ENCODE assay signal across 8 cellular contexts in the genomic region with DNA sequence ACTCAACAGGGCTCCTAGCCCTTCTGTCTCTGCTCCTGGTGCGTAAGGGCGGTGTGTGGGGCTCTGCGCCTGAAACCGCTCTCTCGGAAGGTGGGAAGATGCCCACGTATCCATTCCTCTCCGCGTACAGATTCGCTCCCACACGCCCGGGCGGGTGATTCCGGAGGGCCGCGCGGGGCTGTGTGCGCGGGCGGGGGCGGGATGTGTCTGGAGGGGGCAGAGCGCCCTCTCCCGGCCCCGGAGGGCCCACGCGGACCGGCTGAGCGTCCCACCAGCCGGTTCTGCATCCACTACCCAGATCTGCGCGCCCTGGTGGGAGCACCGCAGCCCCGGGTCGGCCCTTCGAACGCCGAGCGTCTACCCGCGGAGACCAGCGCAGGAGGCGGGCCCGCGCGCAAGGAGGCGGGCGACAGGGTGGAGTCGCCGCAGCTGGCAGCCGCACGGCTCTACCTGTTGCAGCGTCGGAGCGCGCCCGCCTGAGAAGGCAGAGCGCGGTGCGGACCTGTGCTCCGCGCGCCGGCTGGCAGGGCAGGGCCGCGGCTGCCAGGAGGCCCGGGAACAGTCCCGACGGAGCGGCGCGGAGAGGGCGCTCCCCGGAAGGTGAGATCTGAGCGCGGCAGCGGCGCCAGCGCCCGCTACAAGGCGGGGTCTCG. TPM values are rescaled to one million over a fixed set of nuclear protein-coding genes. Genes with fewer than 3 reads are reported as not detected.
DNase-seq lines count a peak whose midpoint lies in the region; ATAC-seq lines count a peak whose summit lies in the region.

No MANE protein-coding gene starts in this region.

- peaks cover 4 to 18% of the 10 kb centered on the region in 2 donors for H3K27me3 ChIP-seq in esophagus (ENCODE audit: control insufficient read depth in 1 of 2, insufficient read depth in 2 of 2, low read length in 2 of 2)
- peaks cover 56% of the 10 kb centered on the region for H3K27me3 ChIP-seq in mucosa of stomach (ENCODE audit: control insufficient read depth, insufficient read depth, low read length)

- no peaks in the 10 kb centered on the region for H3K36me3 Mint-ChIP-seq in activated CD8-positive, alpha-beta T cell treated with anti-CD3 and anti-CD28 coated beads, Interleukin-2, amount 10 ng/mL, durations not matched to agents 7 days and 5 days (ENCODE audit: low read depth)
- H3K36me3 Mint-ChIP-seq in stimulated activated effector memory CD8-positive, alpha-beta T cell treated with anti-CD3 and anti-CD28 coated beads, Interleukin-12 subunit alpha, Interleukin-12 subunit beta, amount 100 ng/mL, for 72 hours, result no peaks in the 10 kb centered on the region

- POLR2A ChIA-PET in activated CD8-positive, alpha-beta T cell treated with anti-CD3 and anti-CD28 coated beads, Interleukin-2, amount 10 ng/mL, durations not matched to agents 7 days and 5 days (lab: Charles Lee), result no interaction called here

- H3K9me3 ChIP-seq in esophagus (ENCODE audit: control insufficient read depth in 2 of 2, insufficient read depth in 1 of 2, low read depth in 1 of 2, low read length in 1 of 2), result no peaks in the 10 kb centered on the region
- H3K9me3 ChIP-seq in mucosa of stomach (ENCODE audit: control insufficient read depth, low read length), result no peaks in the 10 kb centered on the region

- H3K4me1 ChIP-seq in esophagus (ENCODE audit: control insufficient read depth in 2 of 2, insufficient read depth in 2 of 2, low read length in 1 of 2) (peaks cover 12 to 15% of the 10 kb centered on the region in 2 donors), mucosa of stomach (ENCODE audit: control insufficient read depth, insufficient read depth, low read length) (peaks cover 28% of the 10 kb centered on the region)

- 0 to 1% methylated on average over 60 to 80 of the region's 80 CpGs for WGBS in esophagus, 2 donors

- peaks cover 24% of the 10 kb centered on the region for H3K4me1 Mint-ChIP-seq in activated CD8-positive, alpha-beta T cell treated with anti-CD3 and anti-CD28 coated beads, Interleukin-2, amount 10 ng/mL, durations not matched to agents 7 days and 5 days (ENCODE audit: low read depth)
- H3K4me1 Mint-ChIP-seq in stimulated activated effector memory CD8-positive, alpha-beta T cell treated with anti-CD3 and anti-CD28 coated beads, Interleukin-12 subunit alpha, Interleukin-12 subunit beta, amount 100 ng/mL, for 72 hours, result peaks cover 26% of the 10 kb centered on the region

- no peak overlapping the region for H3K9ac ChIP-seq in mucosa of stomach (ENCODE audit: low read length)

- no peak overlapping the region for H3K27ac Mint-ChIP-seq in activated CD8-positive, alpha-beta T cell treated with anti-CD3 and anti-CD28 coated beads, Interleukin-2, amount 10 ng/mL, durations not matched to agents 7 days and 5 days
- no peak overlapping the region for H3K27ac Mint-ChIP-seq in stimulated activated effector memory CD8-positive, alpha-beta T cell treated with anti-CD3 and anti-CD28 coated beads, Interleukin-12 subunit alpha, Interleukin-12 subunit beta, amount 100 ng/mL, for 72 hours

- H3K36me3 ChIP-seq in esophagus (ENCODE audit: control insufficient read depth in 2 of 2, insufficient read depth in 2 of 2, low read length in 1 of 2) (no peaks in the 10 kb centered on the region), mucosa of stomach (ENCODE audit: control insufficient read depth, insufficient read depth, low read length) (no peaks in the 10 kb centered on the region)

- peak overlapping the region; percentile 70 for H3K4me3 Mint-ChIP-seq in activated CD8-positive, alpha-beta T cell treated with anti-CD3 and anti-CD28 coated beads, Interleukin-2, amount 10 ng/mL, durations not matched to agents 7 days and 5 days
- H3K4me3 Mint-ChIP-seq in stimulated activated effector memory CD8-positive, alpha-beta T cell treated with anti-CD3 and anti-CD28 coated beads, Interleukin-12 subunit alpha, Interleukin-12 subunit beta, amount 100 ng/mL, for 72 hours, result peak overlapping the region; percentile 76

- DNase-seq in NCI-H1436 (lab: John Stamatoyannopoulos, UW), result peak; percentile 57
- no peak for DNase-seq in NCI-H1436 treated with DMSO at 0.1 percent for 48 hours (lab: John Stamatoyannopoulos, UW)
- peak; percentile 85 to 87 for DNase-seq in NCI-H1930 (lab: John Stamatoyannopoulos, UW)
- DNase-seq in activated CD8-positive, alpha-beta T cell treated with anti-CD3 and anti-CD28 coated beads, Interleukin-2, amount 10 ng/mL, durations not matched to agents 7 days and 5 days, result peak; percentile 65
- DNase-seq in stimulated activated effector memory CD8-positive, alpha-beta T cell treated with anti-CD3 and anti-CD28 coated beads, Interleukin-12 subunit alpha, Interleukin-12 subunit beta, amount 100 ng/mL, for 72 hours (ENCODE audit: low spot score in 2 of 2), result peak; percentile 51 to 73

- H3K27me3 Mint-ChIP-seq in activated CD8-positive, alpha-beta T cell treated with anti-CD3 and anti-CD28 coated beads, Interleukin-2, amount 10 ng/mL, durations not matched to agents 7 days and 5 days (ENCODE audit: low read depth), result peaks cover 61% of the 10 kb centered on the region

- H3K4me3 ChIP-seq in esophagus (ENCODE audit: low read depth in 1 of 2, low read length in 2 of 2) (peak overlapping the region; percentile 35 to 46), mucosa of stomach (ENCODE audit: low read length) (peak overlapping the region; percentile 8)

- peak; percentile 70 for ATAC-seq in HG02678 (IDR thresholded peaks at IDR 0.05; ENCODE audit: unreplicated experiment)
- peak; percentile 90 for ATAC-seq in activated CD8-positive, alpha-beta T cell treated with anti-CD3 and anti-CD28 coated beads, Interleukin-2, amount 10 ng/mL, durations not matched to agents 7 days and 5 days
- ATAC-seq in stimulated activated effector memory CD8-positive, alpha-beta T cell treated with anti-CD3 and anti-CD28 coated beads, Interleukin-12 subunit alpha, Interleukin-12 subunit beta, amount 100 ng/mL, for 72 hours, result peak; percentile 80

- no peak overlapping the region for H3K27ac ChIP-seq in esophagus (ENCODE audit: low read depth in 2 of 2, low read length in 1 of 2)

- no peaks in the 10 kb centered on the region for H3K9me3 Mint-ChIP-seq in activated CD8-positive, alpha-beta T cell treated with anti-CD3 and anti-CD28 coated beads, Interleukin-2, amount 10 ng/mL, durations not matched to agents 7 days and 5 days (ENCODE audit: insufficient read depth)
- no peaks in the 10 kb centered on the region for H3K9me3 Mint-ChIP-seq in stimulated activated effector memory CD8-positive, alpha-beta T cell treated with anti-CD3 and anti-CD28 coated beads, Interleukin-12 subunit alpha, Interleukin-12 subunit beta, amount 100 ng/mL, for 72 hours

- CTCF ChIA-PET in activated CD8-positive, alpha-beta T cell treated with anti-CD3 and anti-CD28 coated beads, Interleukin-2, amount 10 ng/mL, durations not matched to agents 7 days and 5 days (lab: Charles Lee), result interaction anchor here (0.7 to 1.4 kb wide), 6 partner anchors 9 to 121 kb away, joined by 3 to 8 read pairs (median 4); no protein-coding TSS in a partner anchor

RNA-seq across cellular contexts. Expression of a gene that starts 1.4 kb away (rescaled TPM):
- under 1 TPM; 0.11 to 0.13 TPM for total RNA-seq in activated CD8-positive, alpha-beta T cell treated with anti-CD3 and anti-CD28 coated beads, Interleukin-2, amount 10 ng/mL, durations not matched to agents 7 days and 5 days
- under 1 TPM; 0.06 to 0.07 TPM for polyA plus RNA-seq in esophagus
